Comparison of ENCODE assay signal across 26 cellular contexts in the genomic region with DNA sequence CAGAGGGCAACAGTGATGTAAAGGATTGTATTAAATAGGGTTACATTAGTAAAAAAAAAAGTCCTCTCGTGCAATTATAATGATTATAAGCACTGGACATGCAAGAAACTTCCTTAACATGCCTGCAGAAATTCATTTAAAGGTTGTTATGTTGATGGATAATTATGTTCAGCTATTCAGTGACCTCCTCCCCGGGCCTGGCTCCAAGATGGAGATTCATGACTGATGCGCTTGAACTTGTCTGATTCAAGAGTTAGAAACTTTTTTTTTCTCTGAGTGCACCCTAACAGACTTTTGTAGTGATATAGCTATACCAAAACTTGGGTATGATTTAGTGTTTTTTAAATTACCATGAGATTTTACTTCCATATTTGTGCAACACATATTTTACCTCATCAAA.
"Had no signal": no experiment of that assay in that cellular context is flagged by ENCODE, and none has a peak within 500 bp of the region (broad histone marks: within the 10 kb centered on the region; RNA-seq: fewer than 3 reads in every experiment).

No MANE protein-coding gene starts in this region.

- ATAC-seq: left colon; left lung; lower lobe of right lung; naive thymus-derived CD8-positive, alpha-beta T cell; pancreas; right cardiac atrium; sciatic nerve; stimulated activated naive B cell treated with anti-CD40 and anti-IgM and Interleukin-4, amounts not matched to agents 10 μg/mL and 1 μg/mL and 100 μg/mL, for 72 hours; stimulated activated naive CD8-positive, alpha-beta T cell treated with anti-CD3 and anti-CD28 coated beads, Interleukin-15, Interleukin-2, amounts not matched to agents 100 U/mL and 50 U/mL, for 24 hours had no signal

- H3K27ac ChIP-seq: left lung, lower lobe of right lung, pancreas, prostate gland, skin epidermis, stomach, testis, thyroid gland, transverse colon, upper lobe of left lung had no signal

- DNase-seq: hippocampal formation; left colon; left lung; lower lobe of right lung; mammary epithelial cell; mesenchymal stem cell; naive thymus-derived CD8-positive, alpha-beta T cell; nucleus accumbens; pancreas; posterior cingulate gyrus; retina; right cardiac atrium; stimulated activated CD4-positive, alpha-beta T cell treated with anti-CD3 and anti-CD28 coated beads, Interleukin-12 subunit alpha, Interleukin-12 subunit beta, amount 100 ng/mL, for 4 hours; stimulated activated CD4-positive, alpha-beta T cell treated with anti-CD3 and anti-CD28 coated beads, Interleukin-15, amount 100 ng/mL, for 24 hours; stimulated activated CD4-positive, alpha-beta T cell treated with anti-CD3 and anti-CD28 coated beads, Interleukin-2, amount 100 ng/mL, for 24 hours; stimulated activated CD4-positive, alpha-beta T cell treated with anti-CD3 and anti-CD28 coated beads, Interleukin-4, amount 100 ng/mL, for 1 hour; stimulated activated naive B cell treated with anti-CD40 and anti-IgM and Interleukin-4, amounts not matched to agents 10 μg/mL and 1 μg/mL and 100 μg/mL, for 72 hours; stimulated activated naive CD8-positive, alpha-beta T cell treated with anti-CD3 and anti-CD28 coated beads, Interleukin-15, Interleukin-2, amounts not matched to agents 100 U/mL and 50 U/mL, for 24 hours; stomach; testis; thyroid gland; transverse colon; upper lobe of left lung had no signal

- H3K9me3 ChIP-seq: left lung, lower lobe of right lung, pancreas, prostate gland, stomach, testis, thyroid gland, transverse colon, upper lobe of left lung had no signal

- H3K36me3 ChIP-seq: left lung, lower lobe of right lung, pancreas, prostate gland, stomach, thyroid gland, transverse colon, upper lobe of left lung had no signal

- H3K4me1 ChIP-seq: left lung, lower lobe of right lung, pancreas, prostate gland, stomach, testis, thyroid gland, transverse colon, upper lobe of left lung had no signal

- H3K27me3 ChIP-seq: left lung, pancreas, stomach, testis, thyroid gland, transverse colon, upper lobe of left lung had no signal

- H3K4me3 ChIP-seq: left lung, lower lobe of right lung, pancreas, prostate gland, skin epidermis, stomach, testis, thyroid gland, transverse colon, upper lobe of left lung had no signal
